In the genomic region with DNA sequence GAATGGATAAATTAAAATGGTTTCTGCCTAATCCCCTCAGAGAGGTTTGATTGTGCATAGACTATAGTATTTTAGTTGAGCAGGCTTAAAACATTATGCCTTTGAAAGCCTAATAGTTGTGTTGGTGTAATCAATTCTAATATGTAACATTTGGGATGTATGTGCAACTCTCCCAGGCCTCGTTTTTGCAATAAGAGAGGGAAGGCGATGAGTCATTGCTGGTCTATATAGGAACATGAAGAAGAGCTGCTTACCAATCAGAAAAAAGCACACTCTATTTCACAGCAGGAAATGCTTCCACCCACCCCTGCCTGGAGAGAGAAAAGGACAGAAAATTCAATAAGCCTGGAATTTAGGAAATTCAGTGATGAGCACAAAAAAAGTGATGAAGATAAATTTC, we compare ENCODE assay signal across 20 cellular contexts.
"Had no signal": no experiment of that assay in that cellular context is flagged by ENCODE, and none has a peak within 500 bp of the region (broad histone marks: within the 10 kb centered on the region; RNA-seq: fewer than 3 reads in every experiment).

No MANE protein-coding gene starts in this region.

- H3K9me3 ChIP-seq: gastrocnemius medialis, neutrophil, spleen, testis had no signal

- H3K27me3 Mint-ChIP-seq: effector memory CD8-positive, alpha-beta T cell; memory B cell; naive thymus-derived CD4-positive, alpha-beta T cell; stimulated activated memory B cell treated with anti-CD40 and anti-IgM and Interleukin-4, amounts not matched to agents 10 μg/mL and 1 μg/mL and 100 μg/mL, for 72 hours; type B pancreatic cell had no signal

- H3K9ac ChIP-seq: parathyroid adenoma had no signal

- H3K4me1 ChIP-seq: gastrocnemius medialis, parathyroid adenoma, spleen, testis had no signal

- DNase-seq: activated CD4-positive, alpha-beta T cell treated with anti-CD3 and anti-CD28 coated beads, Interleukin-2, amount 50 U/mL, for 1 hour; activated CD8-positive, alpha-beta memory T cell treated with anti-CD3 and anti-CD28 coated beads, Interleukin-2, amount 50 U/mL, for 4 hours; activated gamma-delta T cell treated with Interleukin-2 at 50 U/mL for 16 hours; activated T-cell treated with anti-CD3 and anti-CD28 coated beads, Interleukin-2, amount 50 U/mL, for 72 hours; effector memory CD8-positive, alpha-beta T cell; gastrocnemius medialis; head of caudate nucleus; kidney glomerular epithelial cell; left ventricle myocardium superior; naive thymus-derived CD4-positive, alpha-beta T cell; spleen; stimulated activated CD4-positive, alpha-beta T cell treated with anti-CD3 and anti-CD28 coated beads, Interleukin-4, amount 100 ng/mL, for 4 hours; testis had no signal

- H3K27me3 ChIP-seq: gastrocnemius medialis, neutrophil, spleen, testis had no signal

- H3K4me3 ChIP-seq: gastrocnemius medialis, spleen, testis had no signal

- H3K36me3 Mint-ChIP-seq: activated naive CD4-positive, alpha-beta T cell treated with anti-CD3 and anti-CD28 coated beads, Interleukin-2, amount 50 U/mL, for 72 hours; memory B cell; naive thymus-derived CD4-positive, alpha-beta T cell; stimulated activated memory B cell treated with anti-CD40 and anti-IgM and Interleukin-4, amounts not matched to agents 10 μg/mL and 1 μg/mL and 100 μg/mL, for 72 hours; type B pancreatic cell had no signal

- H3K27ac Mint-ChIP-seq: activated naive CD4-positive, alpha-beta T cell treated with anti-CD3 and anti-CD28 coated beads, Interleukin-2, amount 50 U/mL, for 72 hours; activated T-cell treated with anti-CD3 and anti-CD28 coated beads, Interleukin-2, amount 50 U/mL, for 72 hours; effector memory CD8-positive, alpha-beta T cell; memory B cell; naive thymus-derived CD4-positive, alpha-beta T cell; stimulated activated memory B cell treated with anti-CD40 and anti-IgM and Interleukin-4, amounts not matched to agents 10 μg/mL and 1 μg/mL and 100 μg/mL, for 72 hours; type B pancreatic cell had no signal

- H3K36me3 ChIP-seq: gastrocnemius medialis, neutrophil, spleen had no signal

- H3K4me1 Mint-ChIP-seq: memory B cell; naive thymus-derived CD4-positive, alpha-beta T cell; stimulated activated memory B cell treated with anti-CD40 and anti-IgM and Interleukin-4, amounts not matched to agents 10 μg/mL and 1 μg/mL and 100 μg/mL, for 72 hours had no signal

- ATAC-seq: activated naive CD4-positive, alpha-beta T cell treated with anti-CD3 and anti-CD28 coated beads, Interleukin-2, amount 50 U/mL, for 72 hours; activated T-cell treated with anti-CD3 and anti-CD28 coated beads, Interleukin-2, amount 50 U/mL, for 72 hours; effector memory CD8-positive, alpha-beta T cell; gastrocnemius medialis; left ventricle myocardium superior; naive thymus-derived CD4-positive, alpha-beta T cell; sciatic nerve; stimulated activated memory B cell treated with anti-CD40 and anti-IgM and Interleukin-4, amounts not matched to agents 10 μg/mL and 1 μg/mL and 100 μg/mL, for 72 hours had no signal

- H3K4me3 Mint-ChIP-seq: activated T-cell treated with anti-CD3 and anti-CD28 coated beads, Interleukin-2, amount 50 U/mL, for 72 hours; effector memory CD8-positive, alpha-beta T cell; memory B cell; naive thymus-derived CD4-positive, alpha-beta T cell; stimulated activated memory B cell treated with anti-CD40 and anti-IgM and Interleukin-4, amounts not matched to agents 10 μg/mL and 1 μg/mL and 100 μg/mL, for 72 hours; type B pancreatic cell had no signal

- H3K9me3 Mint-ChIP-seq: stimulated activated memory B cell treated with anti-CD40 and anti-IgM and Interleukin-4, amounts not matched to agents 10 μg/mL and 1 μg/mL and 100 μg/mL, for 72 hours; type B pancreatic cell had no signal
